In genomic region chr3:197456271-197457091, GRCh38 we compare ENCODE assay signal across 8 cellular contexts.
A peak's percentile ranks its signal among the peaks of the same experiment; 100 is the strongest.
DNase-seq lines count a peak whose midpoint lies in the region; ATAC-seq and TF ChIP-seq lines count a peak whose summit lies in the region.

No MANE protein-coding gene starts in this region.

- H3K4me1 Mint-ChIP-seq in HFFc6 (ENCODE audit: low read depth) (peaks cover 30% of the 10 kb centered on the region), T-helper 17 cell (peaks cover 21% of the 10 kb centered on the region)

- H3K27me3 Mint-ChIP-seq in HFFc6 (ENCODE audit: insufficient read depth) (peaks cover 4% of the 10 kb centered on the region; the same call in 1 of the 2 replicates), T-helper 17 cell (peaks cover 6% of the 10 kb centered on the region)

- no peaks in the 10 kb centered on the region for H3K9me3 ChIP-seq in T-helper 17 cell (ENCODE audit: control insufficient read depth, low read length, poor library complexity, severe bottlenecking)

- peak; percentile 43 for ATAC-seq in T-helper 17 cell
- ATAC-seq in left colon: peak; percentile 71
- ATAC-seq in HG03378 (IDR thresholded peaks at IDR 0.05; ENCODE audit: unreplicated experiment): no peak

- intact Hi-C loops in left colon (cut with DNase I, micrococcal nuclease): loop anchor here in 1 of 2 donors (5.0 kb wide), 1 partner anchor 69 kb away; no protein-coding TSS in a partner anchor

- DNase-seq in CMK (ENCODE audit: low read depth) (peak; percentile 54), HFFc6 (peak; percentile 89), T-helper 17 cell (peak in 1 of 3 donors; percentile 19), cerebellar cortex (ENCODE audit: low spot score) (peak; percentile 70), left colon (peak; percentile 85 to 87), DMS114 treated with DMSO at 0.1 percent for 48 hours (lab: John Stamatoyannopoulos, UW; ENCODE audit: unreplicated experiment) (no peak)
- peak; percentile 62 to 75 for DNase-seq in stimulated activated CD4-positive, alpha-beta T cell treated with anti-CD3 and anti-CD28 coated beads, Interleukin-2, amount 100 ng/mL, for 24 hours

- H3K9me3 Mint-ChIP-seq in HFFc6: no peaks in the 10 kb centered on the region

- H3K27ac Mint-ChIP-seq in HFFc6: peak overlapping the region; percentile 95
- H3K27ac Mint-ChIP-seq in T-helper 17 cell: peak overlapping the region; percentile 86

- no peaks in the 10 kb centered on the region for H3K36me3 Mint-ChIP-seq in HFFc6 (ENCODE audit: low read depth)
- H3K36me3 Mint-ChIP-seq in T-helper 17 cell (ENCODE audit: low read depth): no peaks in the 10 kb centered on the region

- no peak for TF ChIP-seq CTCF in HFFc6 (IDR thresholded peaks at IDR 0.05)

- H3K4me3 Mint-ChIP-seq in HFFc6: peak overlapping the region; percentile 88
- H3K4me3 Mint-ChIP-seq in T-helper 17 cell: peak overlapping the region; percentile 96
